10 cellular contexts compared by ENCODE assay signal in the genomic region with DNA sequence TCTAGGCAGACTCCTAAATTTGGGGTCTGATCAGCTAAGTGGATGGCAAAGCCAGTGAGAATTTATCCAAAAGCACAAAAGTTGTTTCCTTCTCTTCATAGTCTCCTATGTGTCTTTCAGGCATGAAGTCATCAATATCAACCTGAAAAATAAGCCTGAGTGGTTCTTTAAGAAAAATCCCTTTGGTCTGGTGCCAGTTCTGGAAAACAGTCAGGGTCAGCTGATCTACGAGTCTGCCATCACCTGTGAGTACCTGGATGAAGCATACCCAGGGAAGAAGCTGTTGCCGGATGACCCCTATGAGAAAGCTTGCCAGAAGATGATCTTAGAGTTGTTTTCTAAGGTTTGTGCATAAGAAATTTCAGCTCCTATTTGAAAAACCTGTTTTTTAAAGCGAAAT. TPM values are rescaled to one million over a fixed set of nuclear protein-coding genes. Genes with fewer than 3 reads are reported as not detected.
A peak's percentile ranks its signal among the peaks of the same experiment; 100 is the strongest.
DNase-seq lines count a peak whose midpoint lies in the region; ATAC-seq and TF ChIP-seq lines count a peak whose summit lies in the region.
"Had no signal": no experiment of that assay in that cellular context is flagged by ENCODE, and none has a peak within 500 bp of the region (broad histone marks: within the 10 kb centered on the region; RNA-seq: fewer than 3 reads in every experiment).

No MANE protein-coding gene starts in this region.

- H3K9me3 Mint-ChIP-seq in activated CD4-positive, alpha-beta T cell treated with anti-CD3 and anti-CD28 coated beads, Interleukin-2, amount 10 ng/mL, durations not matched to agents 24 days and 14 days, result no peaks in the 10 kb centered on the region
- H3K9me3 Mint-ChIP-seq in activated T-helper 2 cell treated with anti-CD3 and anti-CD28 coated beads, Interferon-gamma antibody, Interleukin-2, Interleukin-4, amounts not matched to agents 10 μg/mL and 5 μg/mL and 100 μg/mL, durations not matched to agents 14 hours and 24 hours and 36 hours, result no peaks in the 10 kb centered on the region
- no peaks in the 10 kb centered on the region for H3K9me3 Mint-ChIP-seq in Calu3 (ENCODE audit: low read depth, unreplicated experiment)

- peak; percentile 52 for ATAC-seq in foreskin keratinocyte
- ATAC-seq in GM18520 (IDR thresholded peaks at IDR 0.05; ENCODE audit: unreplicated experiment), result no peak

- H3K4me1 ChIP-seq in foreskin keratinocyte, result peaks cover 45% of the 10 kb centered on the region
- peaks cover 59% of the 10 kb centered on the region for H3K4me1 ChIP-seq in skeletal muscle satellite cell (ENCODE audit: control insufficient read depth, insufficient read depth, low read length)

- peak overlapping the region; percentile 77 for H3K27ac ChIP-seq in foreskin keratinocyte

- no peak for DNase-seq in activated CD4-positive, alpha-beta T cell treated with anti-CD3 and anti-CD28 coated beads, Interleukin-2, amount 10 ng/mL, durations not matched to agents 24 days and 14 days
- no peak for DNase-seq in activated CD4-positive, alpha-beta T cell treated with anti-CD3 and anti-CD28 coated beads for 1 hour
- DNase-seq in activated T-helper 2 cell treated with anti-CD3 and anti-CD28 coated beads, Interferon-gamma antibody, Interleukin-2, Interleukin-4, amounts not matched to agents 10 μg/mL and 5 μg/mL and 100 μg/mL, durations not matched to agents 14 hours and 24 hours and 36 hours (ENCODE audit: low spot score), result no peak
- DNase-seq in foreskin keratinocyte (peak in 1 of 2 donors; percentile 63), Calu3 (no peak), LoVo (ENCODE audit: low spot score) (no peak)
- DNase-seq: ACHN, NCI-H446 had no signal

- CTCF ChIA-PET in Calu3 (lab: Charles Lee), result no interaction called here

- H3K4me3 ChIP-seq in skeletal muscle satellite cell (ENCODE audit: low read length), result no peak overlapping the region

- H3K36me3 Mint-ChIP-seq in activated CD4-positive, alpha-beta T cell treated with anti-CD3 and anti-CD28 coated beads, Interleukin-2, amount 10 ng/mL, durations not matched to agents 24 days and 14 days (ENCODE audit: low read depth), result peaks cover 59% of the 10 kb centered on the region
- H3K36me3 Mint-ChIP-seq in activated T-helper 2 cell treated with anti-CD3 and anti-CD28 coated beads, Interferon-gamma antibody, Interleukin-2, Interleukin-4, amounts not matched to agents 10 μg/mL and 5 μg/mL and 100 μg/mL, durations not matched to agents 14 hours and 24 hours and 36 hours (ENCODE audit: low read depth), result peaks cover 79% of the 10 kb centered on the region
- H3K36me3 Mint-ChIP-seq in Calu3 (ENCODE audit: insufficient read depth, unreplicated experiment), result peaks cover 30% of the 10 kb centered on the region

- peaks cover 60% of the 10 kb centered on the region for H3K4me1 Mint-ChIP-seq in activated CD4-positive, alpha-beta T cell treated with anti-CD3 and anti-CD28 coated beads, Interleukin-2, amount 10 ng/mL, durations not matched to agents 24 days and 14 days
- H3K4me1 Mint-ChIP-seq in activated T-helper 2 cell treated with anti-CD3 and anti-CD28 coated beads, Interferon-gamma antibody, Interleukin-2, Interleukin-4, amounts not matched to agents 10 μg/mL and 5 μg/mL and 100 μg/mL, durations not matched to agents 14 hours and 24 hours and 36 hours (ENCODE audit: low read depth), result peaks cover 55% of the 10 kb centered on the region
- H3K4me1 Mint-ChIP-seq in Calu3 (ENCODE audit: low read depth, unreplicated experiment), result peaks cover 33% of the 10 kb centered on the region

- peak overlapping the region; percentile 44 for H3K9ac ChIP-seq in skeletal muscle satellite cell (ENCODE audit: low read depth, low read length)

- TF ChIP-seq CTCF in foreskin keratinocyte (conservative IDR thresholded peaks at IDR 0.05), result no peak
- no peak for TF ChIP-seq CTCF in Calu3 (IDR thresholded peaks at IDR 0.05; ENCODE audit: unreplicated experiment)

- H3K36me3 ChIP-seq in skeletal muscle satellite cell (ENCODE audit: insufficient read depth, low read length), result peaks cover 74% of the 10 kb centered on the region

- intact Hi-C loops in activated CD4-positive, alpha-beta T cell treated with anti-CD3 and anti-CD28 coated beads, Interleukin-2, amount 10 ng/mL, durations not matched to agents 24 days and 14 days (cut with micrococcal nuclease), result loop anchor here (5.0 kb wide), 1 partner anchor 292 kb away; the partner anchor contains the start of gene SLK
- intact Hi-C loops in activated T-helper 2 cell treated with anti-CD3 and anti-CD28 coated beads, Interferon-gamma antibody, Interleukin-2, Interleukin-4, amounts not matched to agents 10 μg/mL and 5 μg/mL and 100 μg/mL, durations not matched to agents 14 hours and 24 hours and 36 hours (cut with micrococcal nuclease), result loop anchor here (10.0 kb wide), 1 partner anchor 295 kb away; the partner anchor contains the start of gene SLK
- intact Hi-C loops in Calu3 (cut with micrococcal nuclease; ENCODE audit: unreplicated experiment), result no loop called here

- peak overlapping the region; percentile 90 for H3K27ac Mint-ChIP-seq in activated CD4-positive, alpha-beta T cell treated with anti-CD3 and anti-CD28 coated beads, Interleukin-2, amount 10 ng/mL, durations not matched to agents 24 days and 14 days
- peak overlapping the region; percentile 91 for H3K27ac Mint-ChIP-seq in activated T-helper 2 cell treated with anti-CD3 and anti-CD28 coated beads, Interferon-gamma antibody, Interleukin-2, Interleukin-4, amounts not matched to agents 10 μg/mL and 5 μg/mL and 100 μg/mL, durations not matched to agents 14 hours and 24 hours and 36 hours
- no peak overlapping the region for H3K27ac Mint-ChIP-seq in Calu3 (ENCODE audit: unreplicated experiment)

- H3K27me3 ChIP-seq in foreskin keratinocyte, result no peaks in the 10 kb centered on the region
- no peaks in the 10 kb centered on the region for H3K27me3 ChIP-seq in skeletal muscle satellite cell (ENCODE audit: control insufficient read depth, insufficient read depth, low read length)

- no peaks in the 10 kb centered on the region for H3K27me3 Mint-ChIP-seq in activated CD4-positive, alpha-beta T cell treated with anti-CD3 and anti-CD28 coated beads, Interleukin-2, amount 10 ng/mL, durations not matched to agents 24 days and 14 days
- H3K27me3 Mint-ChIP-seq in activated T-helper 2 cell treated with anti-CD3 and anti-CD28 coated beads, Interferon-gamma antibody, Interleukin-2, Interleukin-4, amounts not matched to agents 10 μg/mL and 5 μg/mL and 100 μg/mL, durations not matched to agents 14 hours and 24 hours and 36 hours (ENCODE audit: low read depth), result no peaks in the 10 kb centered on the region
- H3K27me3 Mint-ChIP-seq in Calu3 (ENCODE audit: unreplicated experiment), result no peaks in the 10 kb centered on the region

- H3K4me2 ChIP-seq in skeletal muscle satellite cell (ENCODE audit: low read length), result peak overlapping the region; percentile 10

- H3K9me3 ChIP-seq in skeletal muscle satellite cell (replicated peaks; ENCODE audit: low read length), result no peaks in the 10 kb centered on the region

- BruUV-seq in Calu3 (replicated peaks; lab: Mats Ljungman, UMichigan), result no TSS peak

- no peak overlapping the region for H3K4me3 Mint-ChIP-seq in activated CD4-positive, alpha-beta T cell treated with anti-CD3 and anti-CD28 coated beads, Interleukin-2, amount 10 ng/mL, durations not matched to agents 24 days and 14 days
- H3K4me3 Mint-ChIP-seq in activated T-helper 2 cell treated with anti-CD3 and anti-CD28 coated beads, Interferon-gamma antibody, Interleukin-2, Interleukin-4, amounts not matched to agents 10 μg/mL and 5 μg/mL and 100 μg/mL, durations not matched to agents 14 hours and 24 hours and 36 hours (ENCODE audit: low read depth), result no peak overlapping the region
- H3K4me3 Mint-ChIP-seq in Calu3 (ENCODE audit: low read depth, unreplicated experiment), result no peak overlapping the region

RNA-seq across cellular contexts. Expression of gene GSTO1, which starts 4.8 kb away (rescaled TPM):
- 136 and 140 TPM in 2 replicates for total RNA-seq in activated CD4-positive, alpha-beta T cell treated with anti-CD3 and anti-CD28 coated beads, Interleukin-2, amount 10 ng/mL, durations not matched to agents 24 days and 14 days
- 168 and 174 TPM in 2 replicates for total RNA-seq in activated T-helper 2 cell treated with anti-CD3 and anti-CD28 coated beads, Interferon-gamma antibody, Interleukin-2, Interleukin-4, amounts not matched to agents 10 μg/mL and 5 μg/mL and 100 μg/mL, durations not matched to agents 14 hours and 24 hours and 36 hours
- total RNA-seq in foreskin keratinocyte, result 168 and 181 TPM in 2 replicates
- polyA plus RNA-seq in foreskin keratinocyte, result 277 and 291 TPM in 2 replicates
- 458 and 496 TPM in 2 replicates for total RNA-seq in skeletal muscle satellite cell (2012; rRNA removed)
- total RNA-seq in Calu3 (2022), result 59.2 and 61.5 TPM in 2 replicates

RNA-seq across cellular contexts. Expression of gene GSTO2, which starts 9.5 kb away (rescaled TPM):
- 0.77 and 1.3 TPM in 2 replicates for total RNA-seq in activated CD4-positive, alpha-beta T cell treated with anti-CD3 and anti-CD28 coated beads, Interleukin-2, amount 10 ng/mL, durations not matched to agents 24 days and 14 days
- 0.57 and 1.4 TPM in 2 replicates for total RNA-seq in activated T-helper 2 cell treated with anti-CD3 and anti-CD28 coated beads, Interferon-gamma antibody, Interleukin-2, Interleukin-4, amounts not matched to agents 10 μg/mL and 5 μg/mL and 100 μg/mL, durations not matched to agents 14 hours and 24 hours and 36 hours
- 45.0 and 55.8 TPM in 2 replicates for total RNA-seq in foreskin keratinocyte
- 55.4 and 65.9 TPM in 2 replicates for polyA plus RNA-seq in foreskin keratinocyte
- total RNA-seq in skeletal muscle satellite cell (2012; rRNA removed), result 0.66 and 1.8 TPM in 2 replicates
- 25.7 and 26.7 TPM in 2 replicates for total RNA-seq in Calu3 (2022)

RNA-seq across cellular contexts. Expression of gene CFAP43, which starts 27.3 kb away (rescaled TPM):
- total RNA-seq in activated CD4-positive, alpha-beta T cell treated with anti-CD3 and anti-CD28 coated beads, Interleukin-2, amount 10 ng/mL, durations not matched to agents 24 days and 14 days, result not detected in 2 replicates
- 0.07 TPM in 1 of 2 replicates, not detected in the other for total RNA-seq in activated T-helper 2 cell treated with anti-CD3 and anti-CD28 coated beads, Interferon-gamma antibody, Interleukin-2, Interleukin-4, amounts not matched to agents 10 μg/mL and 5 μg/mL and 100 μg/mL, durations not matched to agents 14 hours and 24 hours and 36 hours
- 0.14 and 0.27 TPM in 2 replicates for total RNA-seq in foreskin keratinocyte
- polyA plus RNA-seq in foreskin keratinocyte, result 0.10 and 0.12 TPM in 2 replicates
- total RNA-seq in skeletal muscle satellite cell (2012; rRNA removed), result 0.25 TPM in 1 of 2 replicates, not detected in the other
- 0.94 and 1.1 TPM in 2 replicates for total RNA-seq in Calu3 (2022)

Comparison
In these comparisons a context has a peak if more than half of its experiments do, and no peak if none do; other contexts are left out.
1. RNA of gene GSTO2, which starts 9.5 kb away (total RNA-seq): 45.0 to 55.8 TPM in foreskin keratinocyte and 25.7 to 26.7 TPM in Calu3; 0.77 to 1.3 TPM in activated CD4-positive, alpha-beta T cell treated with anti-CD3 and anti-CD28 coated beads, Interleukin-2, amount 10 ng/mL, durations not matched to agents 24 days and 14 days and 0.57 to 1.4 TPM in activated T-helper 2 cell treated with anti-CD3 and anti-CD28 coated beads, Interferon-gamma antibody, Interleukin-2, Interleukin-4, amounts not matched to agents 10 μg/mL and 5 μg/mL and 100 μg/mL, durations not matched to agents 14 hours and 24 hours and 36 hours; every median in the first group is over 10 times any median in the second.